Comparison of ENCODE assay signal across 1 cellular context in the genomic region with DNA sequence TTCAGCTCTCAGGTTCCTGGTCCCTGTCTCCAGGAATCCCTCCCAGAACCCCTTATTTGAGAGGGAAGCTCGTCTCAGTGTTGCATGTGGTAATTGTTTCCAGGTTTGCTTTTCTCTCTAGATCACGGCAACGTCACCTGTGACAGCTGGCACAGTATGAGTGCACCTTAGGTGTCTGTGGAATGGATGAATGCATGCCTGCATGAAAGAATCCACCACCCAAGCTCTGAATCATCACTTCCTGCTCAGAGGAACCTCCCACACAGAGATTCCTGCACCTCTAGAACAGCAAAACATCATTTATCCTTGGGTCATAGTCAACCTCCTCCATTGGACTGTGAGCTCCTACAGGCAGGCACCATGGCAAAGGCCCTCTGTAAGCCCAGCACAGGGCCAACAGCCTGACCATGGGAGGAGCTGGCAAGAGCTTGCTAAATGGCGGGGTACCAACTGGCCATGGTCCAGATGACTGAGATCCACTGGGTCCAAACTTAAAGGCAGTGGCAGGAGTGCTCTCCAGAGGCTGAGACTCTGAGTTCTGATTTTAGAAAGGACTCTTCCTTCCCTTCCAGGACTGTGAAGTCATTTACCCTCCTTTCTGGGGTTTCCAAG.
TF ChIP-seq lines count a peak whose summit lies in the region.

No MANE protein-coding gene starts in this region.

TF ChIP-seq in HCT116, 20 proteins besides CTCF, POLR2A, EP300 and RAD21:
- no peak for TF ChIP-seq ZFX (IDR thresholded peaks at IDR 0.05)
- TF ChIP-seq, protein P1, sequence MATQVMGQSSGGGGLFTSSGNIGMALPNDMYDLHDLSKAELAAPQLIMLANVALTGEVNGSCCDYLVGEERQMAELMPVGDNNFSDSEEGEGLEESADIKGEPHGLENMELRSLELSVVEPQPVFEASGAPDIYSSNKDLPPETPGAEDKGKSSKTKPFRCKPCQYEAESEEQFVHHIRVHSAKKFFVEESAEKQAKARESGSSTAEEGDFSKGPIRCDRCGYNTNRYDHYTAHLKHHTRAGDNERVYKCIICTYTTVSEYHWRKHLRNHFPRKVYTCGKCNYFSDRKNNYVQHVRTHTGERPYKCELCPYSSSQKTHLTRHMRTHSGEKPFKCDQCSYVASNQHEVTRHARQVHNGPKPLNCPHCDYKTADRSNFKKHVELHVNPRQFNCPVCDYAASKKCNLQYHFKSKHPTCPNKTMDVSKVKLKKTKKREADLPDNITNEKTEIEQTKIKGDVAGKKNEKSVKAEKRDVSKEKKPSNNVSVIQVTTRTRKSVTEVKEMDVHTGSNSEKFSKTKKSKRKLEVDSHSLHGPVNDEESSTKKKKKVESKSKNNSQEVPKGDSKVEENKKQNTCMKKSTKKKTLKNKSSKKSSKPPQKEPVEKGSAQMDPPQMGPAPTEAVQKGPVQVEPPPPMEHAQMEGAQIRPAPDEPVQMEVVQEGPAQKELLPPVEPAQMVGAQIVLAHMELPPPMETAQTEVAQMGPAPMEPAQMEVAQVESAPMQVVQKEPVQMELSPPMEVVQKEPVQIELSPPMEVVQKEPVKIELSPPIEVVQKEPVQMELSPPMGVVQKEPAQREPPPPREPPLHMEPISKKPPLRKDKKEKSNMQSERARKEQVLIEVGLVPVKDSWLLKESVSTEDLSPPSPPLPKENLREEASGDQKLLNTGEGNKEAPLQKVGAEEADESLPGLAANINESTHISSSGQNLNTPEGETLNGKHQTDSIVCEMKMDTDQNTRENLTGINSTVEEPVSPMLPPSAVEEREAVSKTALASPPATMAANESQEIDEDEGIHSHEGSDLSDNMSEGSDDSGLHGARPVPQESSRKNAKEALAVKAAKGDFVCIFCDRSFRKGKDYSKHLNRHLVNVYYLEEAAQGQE (IDR thresholded peaks at IDR 0.05; ENCODE audit: low read depth): no peak
- no peak for TF ChIP-seq ZBTB33 (IDR thresholded peaks at IDR 0.05; ENCODE audit: extremely low read depth, insufficient replicate concordance, low read length)
- no peak for TF ChIP-seq TCF7L2 (IDR thresholded peaks at IDR 0.05; ENCODE audit: borderline replicate concordance, extremely low read depth, insufficient read depth, insufficient read length)
- TF ChIP-seq EZH2phosphoT487 (IDR thresholded peaks at IDR 0.05; ENCODE audit: borderline replicate concordance): no peak
- no peak for TF ChIP-seq ATF3 (IDR thresholded peaks at IDR 0.05)
- TF ChIP-seq SIN3A (IDR thresholded peaks at IDR 0.05; ENCODE audit: low read depth): no peak
- no peak for TF ChIP-seq CEBPB (IDR thresholded peaks at IDR 0.05; ENCODE audit: low read depth)
- TF ChIP-seq, protein P2, sequence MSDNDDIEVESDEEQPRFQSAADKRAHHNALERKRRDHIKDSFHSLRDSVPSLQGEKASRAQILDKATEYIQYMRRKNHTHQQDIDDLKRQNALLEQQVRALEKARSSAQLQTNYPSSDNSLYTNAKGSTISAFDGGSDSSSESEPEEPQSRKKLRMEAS (IDR thresholded peaks at IDR 0.05): no peak
- no peak for TF ChIP-seq POLR2AphosphoS5 (IDR thresholded peaks at IDR 0.05; ENCODE audit: low read depth, low read length)
- TF ChIP-seq EZH2 (IDR thresholded peaks at IDR 0.05): no peak
- no peak for TF ChIP-seq ELF1 (IDR thresholded peaks at IDR 0.05; ENCODE audit: borderline replicate concordance, low read depth)
